In genomic region chr20:1569417-1569861, GRCh38 we compare ENCODE assay signal across 14 cellular contexts. TPM values are rescaled to one million over a fixed set of nuclear protein-coding genes. Genes with fewer than 3 reads are reported as not detected.
DNase-seq lines count a peak whose midpoint lies in the region; ATAC-seq and TF ChIP-seq lines count a peak whose summit lies in the region.
"Had no signal": no experiment of that assay in that cellular context is flagged by ENCODE, and none has a peak within 500 bp of the region (broad histone marks: within the 10 kb centered on the region; RNA-seq: fewer than 3 reads in every experiment).

No MANE protein-coding gene starts in this region.

- CTCF ChIA-PET in MCF 10A (lab: Yijun Ruan, JAX), result interaction anchor here (0.6 to 0.7 kb wide), 2 partner anchors 9 to 176 kb away, joined by 3 read pairs; no protein-coding TSS in a partner anchor
- CTCF ChIA-PET in PC-9 (lab: Charles Lee), result interaction anchor here (0.6 to 1.0 kb wide), 2 partner anchors 61 to 65 kb away, joined by 3 read pairs; no protein-coding TSS in a partner anchor

- H4K20me1 ChIP-seq in PC-9 (ENCODE audit: insufficient read depth), result no peaks in the 10 kb centered on the region

- intact Hi-C loops in MCF 10A (cut with micrococcal nuclease), result no loop called here
- intact Hi-C loops in breast epithelium (cut with DNase I; ENCODE audit: low total_unique reads), result no loop called here
- intact Hi-C loops in PC-9 (cut with micrococcal nuclease; ENCODE audit: unreplicated experiment), result loop anchor here (1.0 kb wide), 3 partner anchors 62 to 188 kb away; no protein-coding TSS in a partner anchor
- intact Hi-C loops in testis (cut with DNase I; ENCODE audit: low total_unique reads), result no loop called here

- POLR2A ChIA-PET in MCF 10A (lab: Yijun Ruan, JAX), result interaction anchor here (0.6 to 1.0 kb wide), 2 partner anchors 47 to 255 kb away, joined by 3 read pairs; no protein-coding TSS in a partner anchor
- POLR2A ChIA-PET in PC-9 (lab: Charles Lee; ENCODE audit: unreplicated experiment), result interaction anchor here (0.7 kb wide), 1 partner anchor 207 kb away, joined by 5 read pairs; no protein-coding TSS in a partner anchor

- WGBS in testis, 2 donors, result 84 to 87% methylated on average over 6 of the region's 6 CpGs

- H3K4me1 ChIP-seq in breast epithelium (no peaks in the 10 kb centered on the region), PC-9 (replicated peaks; ENCODE audit: insufficient read depth) (peaks cover 67% of the 10 kb centered on the region), testis (no peaks in the 10 kb centered on the region)

- no peak for TF ChIP-seq POLR2A in breast epithelium (IDR thresholded peaks at IDR 0.05)
- no peak for TF ChIP-seq POLR2A in testis (IDR thresholded peaks at IDR 0.05)

- DNase-seq in MCF 10A (ENCODE audit: unreplicated experiment) (peak; percentile 94), breast epithelium (ENCODE audit: low spot score in 2 of 2) (no peak), PC-9 (peak; percentile 81 to 97), fibroblast of gingiva (ENCODE audit: low read depth) (peak; percentile 59), superior temporal gyrus (ENCODE audit: extremely low spot score) (peak; percentile 1), testis (no peak)
- DNase-seq: activated CD4-positive, alpha-beta T cell treated with anti-CD3 and anti-CD28 coated beads for 36 hours; heart right ventricle; NCI-H187 treated with DMSO at 0.1 percent for 48 hours had no signal

- no peak overlapping the region for H2AFZ ChIP-seq in PC-9

- ATAC-seq in HG02852 (IDR thresholded peaks at IDR 0.05; ENCODE audit: unreplicated experiment) (no peak), GM19452 (IDR thresholded peaks at IDR 0.05; ENCODE audit: unreplicated experiment) (no peak)
- ATAC-seq: activated CD4-positive, alpha-beta T cell treated with anti-CD3 and anti-CD28 coated beads for 36 hours; heart right ventricle; Right ventricle myocardium inferior had no signal

- peaks cover 33% of the 10 kb centered on the region for H3K4me1 Mint-ChIP-seq in MCF 10A (ENCODE audit: insufficient read depth, unreplicated experiment)

- H3K27ac ChIP-seq in breast epithelium, result no peak overlapping the region
- peak overlapping the region; percentile 99 for H3K27ac ChIP-seq in PC-9
- no peak overlapping the region for H3K27ac ChIP-seq in testis

- H3K9me3 ChIP-seq in breast epithelium (no peaks in the 10 kb centered on the region), PC-9 (ENCODE audit: insufficient read depth, low read depth) (peaks cover 6% of the 10 kb centered on the region; the same call in 1 of the 2 replicates), testis (no peaks in the 10 kb centered on the region)
- H3K9me3 ChIP-seq: heart right ventricle had no signal

- peak overlapping the region; percentile 56 for H3K4me2 ChIP-seq in PC-9

- peak overlapping the region; percentile 68 for H3K27ac Mint-ChIP-seq in MCF 10A (ENCODE audit: low read depth, unreplicated experiment)
- H3K27ac Mint-ChIP-seq: activated CD4-positive, alpha-beta T cell treated with anti-CD3 and anti-CD28 coated beads for 36 hours had no signal

- no peak overlapping the region for H3K4me3 Mint-ChIP-seq in MCF 10A (ENCODE audit: unreplicated experiment)
- H3K4me3 Mint-ChIP-seq: activated CD4-positive, alpha-beta T cell treated with anti-CD3 and anti-CD28 coated beads for 36 hours had no signal

- H3K9me2 ChIP-seq in PC-9 (ENCODE audit: insufficient read depth), result no peaks in the 10 kb centered on the region

- H3K9me3 Mint-ChIP-seq in MCF 10A (ENCODE audit: unreplicated experiment), result no peaks in the 10 kb centered on the region

- no peaks in the 10 kb centered on the region for H3K27me3 ChIP-seq in breast epithelium
- H3K27me3 ChIP-seq in PC-9 (ENCODE audit: insufficient read depth, low read depth), result no peaks in the 10 kb centered on the region
- H3K27me3 ChIP-seq in testis, result no peaks in the 10 kb centered on the region

- no peaks in the 10 kb centered on the region for H3K27me3 Mint-ChIP-seq in MCF 10A (ENCODE audit: insufficient read depth, unreplicated experiment)
- H3K27me3 Mint-ChIP-seq: activated CD4-positive, alpha-beta T cell treated with anti-CD3 and anti-CD28 coated beads for 36 hours had no signal

- H3F3A ChIP-seq in PC-9 (ENCODE audit: insufficient read depth, low read depth), result peaks cover 49% of the 10 kb centered on the region

- H3K36me3 ChIP-seq in breast epithelium, result no peaks in the 10 kb centered on the region
- peaks cover 10% of the 10 kb centered on the region for H3K36me3 ChIP-seq in PC-9 (ENCODE audit: low read depth)
- no peaks in the 10 kb centered on the region for H3K36me3 ChIP-seq in testis (ENCODE audit: low read depth, missing control alignments)

- H3K4me3 ChIP-seq in breast epithelium (no peak overlapping the region), PC-9 (no peak overlapping the region), testis (no peak overlapping the region)
- H3K4me3 ChIP-seq: heart right ventricle had no signal

- no TSS peak for BruUV-seq in MCF 10A (replicated peaks; lab: Mats Ljungman, UMichigan)
- BruUV-seq in PC-9 (replicated peaks; lab: Mats Ljungman, UMichigan), result no TSS peak

- TF ChIP-seq CTCF in MCF 10A (IDR thresholded peaks at IDR 0.05; ENCODE audit: unreplicated experiment) (no peak), breast epithelium (IDR thresholded peaks at IDR 0.05) (no peak), PC-9 (conservative IDR thresholded peaks at IDR 0.05) (no peak), testis (IDR thresholded peaks at IDR 0.05) (no peak)

- no peaks in the 10 kb centered on the region for H3K36me3 Mint-ChIP-seq in MCF 10A (ENCODE audit: insufficient read depth, unreplicated experiment)

- H3K79me2 ChIP-seq in PC-9 (ENCODE audit: low read depth), result no peaks in the 10 kb centered on the region

RNA-seq across cellular contexts. Expression of gene SIRPD, which starts 11.9 kb away (rescaled TPM):
- total RNA-seq in MCF 10A (2022) (not detected in 2 replicates), breast epithelium (not detected), PC-9 (2021) (0.37 and 0.53 TPM in 2 replicates), testis (10 to 100 TPM; 19.1 to 46.7 TPM)
- polyA plus RNA-seq in testis (ENCODE audit: insufficient read depth, low read depth, low replicate concordance), result 91.3 TPM
- total RNA-seq: activated CD4-positive, alpha-beta T cell treated with anti-CD3 and anti-CD28 coated beads for 36 hours; cerebellum; Right ventricle myocardium inferior; ureter had no signal

RNA-seq across cellular contexts. Expression of gene SIRPB1, which starts 50.4 kb away (rescaled TPM):
- total RNA-seq in MCF 10A (2022), result 1.4 and 2.4 TPM in 2 replicates
- total RNA-seq in breast epithelium, result 1 to 10 TPM; 2.6 to 8.5 (median 5.8) TPM
- total RNA-seq in PC-9 (2021), result 4.1 and 7.6 TPM in 2 replicates
- total RNA-seq in testis, result 1 to 10 TPM in 1 of 2 donors, not detected in 1; 1.9 TPM
- polyA plus RNA-seq in testis (ENCODE audit: insufficient read depth, low read depth, low replicate concordance), result 0.84 TPM

Comparison
In these comparisons a context has a peak if more than half of its experiments do, and no peak if none do; other contexts are left out.
1. DNase-seq: peak in MCF 10A (single experiment), PC-9 (2 of 2), fibroblast of gingiva (single experiment) and superior temporal gyrus (single experiment); none in breast epithelium (0 of 2) and testis (single experiment).
2. RNA of gene SIRPD, which starts 11.9 kb away (total RNA-seq): 19.1 to 46.7 TPM in testis; not detected in breast epithelium, 0.37 to 0.53 TPM in PC-9 and not detected in MCF 10A; every median in the first group is over 10 times any median in the second.